ENCODE assay signal across 8 cellular contexts in genomic region chr22:36065775-36066544, GRCh38. TPM values are rescaled to one million over a fixed set of nuclear protein-coding genes. Genes with fewer than 3 reads are reported as not detected.
A peak's percentile ranks its signal among the peaks of the same experiment; 100 is the strongest.
DNase-seq lines count a peak whose midpoint lies in the region; ATAC-seq and TF ChIP-seq lines count a peak whose summit lies in the region.

No MANE protein-coding gene starts in this region.

- H3K9me3 Mint-ChIP-seq in activated naive CD8-positive, alpha-beta T cell treated with anti-CD3 and anti-CD28 coated beads, Interleukin-2, amount 50 U/mL, for 24 hours: no peaks in the 10 kb centered on the region
- no peaks in the 10 kb centered on the region for H3K9me3 Mint-ChIP-seq in osteocyte (ENCODE audit: unreplicated experiment)

- H3K27ac Mint-ChIP-seq in activated naive CD8-positive, alpha-beta T cell treated with anti-CD3 and anti-CD28 coated beads, Interleukin-2, amount 50 U/mL, for 24 hours: peak overlapping the region; percentile 85
- H3K27ac Mint-ChIP-seq in osteocyte (ENCODE audit: unreplicated experiment): peak overlapping the region; percentile 93

- peaks cover 3% of the 10 kb centered on the region for H3K27me3 Mint-ChIP-seq in activated naive CD8-positive, alpha-beta T cell treated with anti-CD3 and anti-CD28 coated beads, Interleukin-2, amount 50 U/mL, for 24 hours
- no peaks in the 10 kb centered on the region for H3K27me3 Mint-ChIP-seq in osteocyte (ENCODE audit: unreplicated experiment)

- no peaks in the 10 kb centered on the region for H3K36me3 Mint-ChIP-seq in activated naive CD8-positive, alpha-beta T cell treated with anti-CD3 and anti-CD28 coated beads, Interleukin-2, amount 50 U/mL, for 24 hours (ENCODE audit: low read depth)
- H3K36me3 Mint-ChIP-seq in osteocyte (ENCODE audit: unreplicated experiment): no peaks in the 10 kb centered on the region

- peaks cover 8% of the 10 kb centered on the region for H3K4me1 Mint-ChIP-seq in activated naive CD8-positive, alpha-beta T cell treated with anti-CD3 and anti-CD28 coated beads, Interleukin-2, amount 50 U/mL, for 24 hours
- H3K4me1 Mint-ChIP-seq in osteocyte (ENCODE audit: unreplicated experiment): peaks cover 14% of the 10 kb centered on the region

- intact Hi-C loops in Right ventricle myocardium superior (cut with DNase I): loop anchor here (5.0 to 10.0 kb wide), 2 partner anchors 59 to 134 kb away; no protein-coding TSS in a partner anchor

- DNase-seq in GM04504 (ENCODE audit: low read depth): peak; percentile 89
- peak; percentile 30 for DNase-seq in NCI-H1417 treated with DMSO at 0.1 percent for 48 hours (lab: John Stamatoyannopoulos, UW)
- DNase-seq in SW480 (ENCODE audit: low spot score): peak; percentile 85
- DNase-seq in activated naive CD8-positive, alpha-beta T cell treated with anti-CD3 and anti-CD28 coated beads, Interleukin-2, amount 50 U/mL, for 24 hours: peak; percentile 77
- DNase-seq in Right ventricle myocardium superior: peak; percentile 92
- peak; percentile 98 for DNase-seq in osteocyte (ENCODE audit: extremely low spot score, unreplicated experiment)

- H3K27ac ChIP-seq in temporal lobe (ENCODE audit: low read depth, low read length): peak overlapping the region; percentile 71

- H3K4me3 Mint-ChIP-seq in activated naive CD8-positive, alpha-beta T cell treated with anti-CD3 and anti-CD28 coated beads, Interleukin-2, amount 50 U/mL, for 24 hours: peak overlapping the region; percentile 78
- peak overlapping the region; percentile 76 for H3K4me3 Mint-ChIP-seq in osteocyte (ENCODE audit: unreplicated experiment)

- ATAC-seq in activated naive CD8-positive, alpha-beta T cell treated with anti-CD3 and anti-CD28 coated beads, Interleukin-2, amount 50 U/mL, for 24 hours: peak; percentile 71
- ATAC-seq in Right ventricle myocardium superior (ENCODE audit: poor library complexity) (peak; percentile 94), HG02970 (IDR thresholded peaks at IDR 0.05; ENCODE audit: low FRiP score, unreplicated experiment) (no peak)

- peak; percentile 100 for TF ChIP-seq CTCF in osteocyte (IDR thresholded peaks at IDR 0.05)

RNA-seq across cellular contexts. Expression of gene RBFOX2, which starts 37.3 kb away (rescaled TPM):
- total RNA-seq in Right ventricle myocardium superior: 74.4 TPM
- total RNA-seq in osteocyte: 151 and 153 TPM in 2 replicates
- 394 TPM for total RNA-seq in temporal lobe

Comparison
In these comparisons a context has a peak if more than half of its experiments do, and no peak if none do; other contexts are left out.
1. DNase-seq: peak in every context shown above with its lines; median percentile 98 in osteocyte; 92 in Right ventricle myocardium superior; 89 in GM04504; 85 in SW480; 77 in activated naive CD8-positive, alpha-beta T cell treated with anti-CD3 and anti-CD28 coated beads, Interleukin-2, amount 50 U/mL, for 24 hours; 30 in NCI-H1417 treated with DMSO at 0.1 percent for 48 hours.